In genomic region chr6:28634758-28635546, GRCh38 we compare ENCODE assay signal across 1 cellular context.
A peak's percentile ranks its signal among the peaks of the same experiment; 100 is the strongest.
TF ChIP-seq lines count a peak whose summit lies in the region.

No MANE protein-coding gene starts in this region.

TF ChIP-seq in HepG2, 621 proteins besides CTCF, POLR2A, EP300 and RAD21 (continued from another document and continues in another):
- no peak for TF ChIP-seq ZBTB25 (CRISPR knock-in tag; IDR thresholded peaks at IDR 0.05)
- TF ChIP-seq ETV6 (CRISPR knock-in tag; conservative IDR thresholded peaks at IDR 0.05) = no peak
- TF ChIP-seq FOXC1 (CRISPR knock-in tag; IDR thresholded peaks at IDR 0.05; ENCODE audit: borderline replicate concordance) = 0 out of 2 replicates have a peak, but pooled peaks have one; percentile 51
- 0 out of 2 replicates have a peak, but pooled peaks have one; percentile 42 for TF ChIP-seq ZNF234 (CRISPR knock-in tag; conservative IDR thresholded peaks at IDR 0.05)
- no peak; the same call in 1 of the 2 replicates for TF ChIP-seq ZNF362 (CRISPR knock-in tag; IDR thresholded peaks at IDR 0.05; ENCODE audit: borderline replicate concordance)
- no peak for TF ChIP-seq REXO4 (CRISPR knock-in tag; IDR thresholded peaks at IDR 0.05; ENCODE audit: borderline replicate concordance)
- TF ChIP-seq MIER2 (CRISPR knock-in tag; IDR thresholded peaks at IDR 0.05) = no peak
- no peak for TF ChIP-seq HMGXB3 (CRISPR knock-in tag; IDR thresholded peaks at IDR 0.05; ENCODE audit: borderline replicate concordance)
- TF ChIP-seq SAP130 (CRISPR knock-in tag; IDR thresholded peaks at IDR 0.05; ENCODE audit: low read depth) = peak; percentile 31; the same call in 1 of the 2 replicates
- peak; percentile 42; the same call in 1 of the 2 replicates for TF ChIP-seq ZFY (CRISPR knock-in tag; IDR thresholded peaks at IDR 0.05)
- peak; percentile 26; the same call in 1 of the 2 replicates for TF ChIP-seq SALL1 (CRISPR knock-in tag; IDR thresholded peaks at IDR 0.05)
- TF ChIP-seq HOXA3 (CRISPR knock-in tag; IDR thresholded peaks at IDR 0.05) = peak; percentile 30; the same call in 1 of the 2 replicates
- TF ChIP-seq ZNF781 (CRISPR knock-in tag; IDR thresholded peaks at IDR 0.05; ENCODE audit: borderline replicate concordance, not compliant biosample characterization) = peak; percentile 56
- no peak for TF ChIP-seq NFE2L1 (CRISPR knock-in tag; IDR thresholded peaks at IDR 0.05; ENCODE audit: borderline replicate concordance)
- TF ChIP-seq POGZ (CRISPR knock-in tag; IDR thresholded peaks at IDR 0.05) = no peak
- peak; percentile 8; the same call in 1 of the 2 replicates for TF ChIP-seq ZNF891 (CRISPR knock-in tag; IDR thresholded peaks at IDR 0.05)
- TF ChIP-seq AHDC1 (CRISPR knock-in tag; IDR thresholded peaks at IDR 0.05; ENCODE audit: borderline replicate concordance) = no peak
- TF ChIP-seq ZNF121 (CRISPR knock-in tag; IDR thresholded peaks at IDR 0.05) = 0 out of 2 replicates have a peak, but pooled peaks have one; percentile 9
- no peak for TF ChIP-seq BCL6 (CRISPR knock-in tag; IDR thresholded peaks at IDR 0.05)
- peak; percentile 20; the same call in 1 of the 2 replicates for TF ChIP-seq PHF8 (CRISPR knock-in tag; IDR thresholded peaks at IDR 0.05)
- TF ChIP-seq IRF1 (CRISPR knock-in tag; IDR thresholded peaks at IDR 0.05; ENCODE audit: low read depth) = peak; percentile 43; the same call in 1 of the 2 replicates
- no peak for TF ChIP-seq SKIL (CRISPR knock-in tag; IDR thresholded peaks at IDR 0.05; ENCODE audit: borderline replicate concordance)
- no peak for TF ChIP-seq SMAD3 (CRISPR knock-in tag; IDR thresholded peaks at IDR 0.05)
- 0 out of 2 replicates have a peak, but pooled peaks have one; percentile 36 for TF ChIP-seq FOXJ3 (CRISPR knock-in tag; IDR thresholded peaks at IDR 0.05; ENCODE audit: borderline replicate concordance)
- TF ChIP-seq TBP (CRISPR knock-in tag; IDR thresholded peaks at IDR 0.05) = 0 out of 2 replicates have a peak, but pooled peaks have one; percentile 12
- TF ChIP-seq ZNF687 (CRISPR knock-in tag; IDR thresholded peaks at IDR 0.05) = peak; percentile 50
- 0 out of 2 replicates have a peak, but pooled peaks have one; percentile 22 for TF ChIP-seq SPEN (CRISPR knock-in tag; IDR thresholded peaks at IDR 0.05; ENCODE audit: low read depth)
- peak; percentile 53; the same call in 1 of the 2 replicates for TF ChIP-seq ZNF563 (CRISPR knock-in tag; IDR thresholded peaks at IDR 0.05)
- TF ChIP-seq TARDBP (CRISPR knock-in tag; IDR thresholded peaks at IDR 0.05) = peak; percentile 34; the same call in 1 of the 2 replicates
- TF ChIP-seq MIER3 (CRISPR knock-in tag; IDR thresholded peaks at IDR 0.05; ENCODE audit: borderline replicate concordance) = peak; percentile 7; the same call in 1 of the 2 replicates
